Comparison of ENCODE assay signal across 19 cellular contexts in the genomic region with DNA sequence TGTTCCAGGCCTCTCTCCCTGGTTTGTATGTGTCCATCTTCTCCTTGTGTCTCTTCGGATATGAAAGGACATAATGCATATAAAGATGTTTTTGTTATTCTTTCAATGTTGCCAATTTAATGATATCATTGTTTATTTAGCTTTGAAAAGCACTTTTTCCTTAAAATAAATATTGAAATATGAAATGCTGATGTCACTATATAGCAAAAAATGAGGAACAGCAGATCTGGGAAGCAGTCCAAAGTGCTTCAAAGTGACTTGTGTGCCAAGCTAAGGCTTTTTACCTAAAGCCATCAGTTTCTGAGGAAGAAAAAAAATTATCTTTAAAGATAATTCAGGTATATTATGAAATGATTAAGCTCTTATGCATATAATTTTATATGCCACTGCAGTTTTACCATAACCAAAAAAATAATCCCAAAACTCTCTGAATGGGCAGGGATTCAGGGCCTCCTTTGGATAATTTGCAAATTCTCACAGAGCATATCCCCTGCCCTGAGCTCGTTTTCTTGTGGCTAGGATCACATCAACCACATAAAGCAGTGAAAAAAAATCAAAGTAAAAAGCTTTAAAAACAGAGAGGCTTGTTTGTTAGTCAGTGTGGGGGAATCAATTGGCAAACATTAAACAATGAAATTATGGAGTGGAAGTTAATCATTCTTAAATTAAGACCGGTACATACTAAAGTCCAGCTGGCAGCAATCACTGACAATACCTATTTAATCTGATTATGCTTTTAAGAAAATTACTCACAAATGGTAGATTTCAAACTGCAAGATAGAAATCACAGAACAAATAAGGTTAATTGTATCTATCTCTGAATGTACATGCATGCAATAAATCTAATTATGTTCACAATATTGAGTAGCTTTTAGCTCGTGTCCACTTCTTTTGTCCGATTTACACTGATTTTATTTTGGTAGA.
DNase-seq lines count a peak whose midpoint lies in the region; ATAC-seq, FAIRE-seq and TF ChIP-seq lines count a peak whose summit lies in the region.
"Had no signal": no experiment of that assay in that cellular context is flagged by ENCODE, and none has a peak within 500 bp of the region (broad histone marks: within the 10 kb centered on the region; RNA-seq: fewer than 3 reads in every experiment).

No MANE protein-coding gene starts in this region.

- H3K9me2 ChIP-seq in PC-3 (replicated peaks; ENCODE audit: low read length): no peaks in the 10 kb centered on the region
- no peaks in the 10 kb centered on the region for H3K9me2 ChIP-seq in MM.1S (replicated peaks; ENCODE audit: insufficient read depth, low read length)

- CTCF ChIA-PET in PC-3 (lab: Charles Lee) (no interaction called here), endothelial cell of umbilical vein (lab: Charles Lee) (interaction anchor here (0.9 to 1.1 kb wide), 2 partner anchors 9 to 23 kb away, joined by 3 read pairs; no protein-coding TSS in a partner anchor)
- CTCF ChIA-PET in activated CD4-positive, alpha-beta memory T cell treated with anti-CD3 and anti-CD28 coated beads, Interleukin-2, amount 10 ng/mL, durations not matched to agents 7 days and 5 days (lab: Charles Lee): no interaction called here
- CTCF ChIA-PET in activated CD8-positive, alpha-beta T cell treated with anti-CD3 and anti-CD28 coated beads for 36 hours (lab: Charles Lee): no interaction called here

- peaks cover 3% of the 10 kb centered on the region for H3K9me3 Mint-ChIP-seq in activated CD4-positive, alpha-beta memory T cell treated with anti-CD3 and anti-CD28 coated beads, Interleukin-2, amount 10 ng/mL, durations not matched to agents 7 days and 5 days
- peaks cover 11% of the 10 kb centered on the region for H3K9me3 Mint-ChIP-seq in activated CD8-positive, alpha-beta T cell treated with anti-CD3 and anti-CD28 coated beads for 36 hours

- POLR2A ChIA-PET in PC-3 (lab: Charles Lee; ENCODE audit: unreplicated experiment): no interaction called here
- POLR2A ChIA-PET in endothelial cell of umbilical vein (lab: Charles Lee): no interaction called here
- POLR2A ChIA-PET in activated CD4-positive, alpha-beta memory T cell treated with anti-CD3 and anti-CD28 coated beads, Interleukin-2, amount 10 ng/mL, durations not matched to agents 7 days and 5 days (lab: Charles Lee): no interaction called here
- POLR2A ChIA-PET in activated CD8-positive, alpha-beta T cell treated with anti-CD3 and anti-CD28 coated beads for 36 hours (lab: Charles Lee): no interaction called here

- no peak for TF ChIP-seq POLR2A in endothelial cell of umbilical vein (IDR thresholded peaks at IDR 0.05; ENCODE audit: low read depth, low read length)

- H3K36me3 ChIP-seq in PC-3 (ENCODE audit: low read depth, low read length) (no peaks in the 10 kb centered on the region), endothelial cell of umbilical vein (ENCODE audit: control insufficient read depth in 2 of 2, extremely low read depth in 1 of 2, insufficient read depth in 2 of 2, low read length in 2 of 2) (no peaks in the 10 kb centered on the region), MM.1S (replicated peaks; ENCODE audit: insufficient read depth, low read length) (no peaks in the 10 kb centered on the region)

- no peaks in the 10 kb centered on the region for H3K9me1 ChIP-seq in endothelial cell of umbilical vein (replicated peaks; ENCODE audit: control insufficient read depth, extremely low read depth, insufficient read depth, low read length)

- no peak overlapping the region for H2AFZ ChIP-seq in PC-3 (ENCODE audit: low read length)
- H2AFZ ChIP-seq in endothelial cell of umbilical vein (ENCODE audit: low read depth, low read length): no peak overlapping the region
- no peak overlapping the region for H2AFZ ChIP-seq in MM.1S (ENCODE audit: low read length)

- H3K9me3 ChIP-seq in PC-3 (ENCODE audit: low read length) (no peaks in the 10 kb centered on the region), endothelial cell of umbilical vein (replicated peaks; ENCODE audit: control insufficient read depth, insufficient read depth, low read length) (no peaks in the 10 kb centered on the region), MM.1S (replicated peaks; ENCODE audit: insufficient read depth, low read length) (no peaks in the 10 kb centered on the region)

- no peak for TF ChIP-seq CTCF in 22Rv1 (IDR thresholded peaks at IDR 0.05)
- TF ChIP-seq CTCF in PC-3 (conservative IDR thresholded peaks at IDR 0.05; ENCODE audit: low read depth, low read length): no peak
- no peak for TF ChIP-seq CTCF in endothelial cell of umbilical vein (IDR thresholded peaks at IDR 0.05; ENCODE audit: extremely low read depth in 1 of 2, insufficient read depth in 1 of 2, low read depth in 1 of 2, low read length in 2 of 2)
- TF ChIP-seq CTCF in activated CD8-positive, alpha-beta T cell treated with anti-CD3 and anti-CD28 coated beads for 36 hours (IDR thresholded peaks at IDR 0.05): no peak
- TF ChIP-seq CTCF in MM.1S (IDR thresholded peaks at IDR 0.05; ENCODE audit: low read length): no peak

- H3K27ac ChIP-seq in 22Rv1 (peak overlapping the region; percentile 71), PC-3 (ENCODE audit: low read length) (peak overlapping the region; percentile 37), endothelial cell of umbilical vein (ENCODE audit: insufficient read depth, low read depth, low read length) (no peak overlapping the region), MM.1S (ENCODE audit: low read length) (no peak overlapping the region)
- H3K27ac ChIP-seq: dorsolateral prefrontal cortex had no signal

- no peaks in the 10 kb centered on the region for H3K27me3 Mint-ChIP-seq in activated CD4-positive, alpha-beta memory T cell treated with anti-CD3 and anti-CD28 coated beads, Interleukin-2, amount 10 ng/mL, durations not matched to agents 7 days and 5 days
- H3K27me3 Mint-ChIP-seq in activated CD8-positive, alpha-beta T cell treated with anti-CD3 and anti-CD28 coated beads for 36 hours: no peaks in the 10 kb centered on the region
- H3K27me3 Mint-ChIP-seq: stimulated activated naive B cell treated with anti-CD40 and anti-IgM and Interleukin-4, amounts not matched to agents 10 μg/mL and 1 μg/mL and 100 μg/mL, for 72 hours had no signal

- dilution Hi-C loops in endothelial cell of umbilical vein (cut with MboI; ENCODE audit: extremely low pct_ligation_motif_present, low sequenced_read_pairs): no loop called here

- H3K4me1 ChIP-seq in PC-3 (ENCODE audit: insufficient read depth, low read length) (peaks cover 6% of the 10 kb centered on the region; the same call in 1 of the 2 replicates), endothelial cell of umbilical vein (ENCODE audit: control insufficient read depth, extremely low read depth, insufficient read depth, low read length) (no peaks in the 10 kb centered on the region), MM.1S (ENCODE audit: low read length) (no peaks in the 10 kb centered on the region)

- no peaks in the 10 kb centered on the region for H3K36me3 Mint-ChIP-seq in activated CD4-positive, alpha-beta memory T cell treated with anti-CD3 and anti-CD28 coated beads, Interleukin-2, amount 10 ng/mL, durations not matched to agents 7 days and 5 days (ENCODE audit: low read depth)
- H3K36me3 Mint-ChIP-seq in activated CD8-positive, alpha-beta T cell treated with anti-CD3 and anti-CD28 coated beads for 36 hours (ENCODE audit: low read depth): no peaks in the 10 kb centered on the region
- H3K36me3 Mint-ChIP-seq: stimulated activated naive B cell treated with anti-CD40 and anti-IgM and Interleukin-4, amounts not matched to agents 10 μg/mL and 1 μg/mL and 100 μg/mL, for 72 hours had no signal

- H3K27ac Mint-ChIP-seq in activated CD4-positive, alpha-beta memory T cell treated with anti-CD3 and anti-CD28 coated beads, Interleukin-2, amount 10 ng/mL, durations not matched to agents 7 days and 5 days: no peak overlapping the region
- no peak overlapping the region for H3K27ac Mint-ChIP-seq in activated CD8-positive, alpha-beta T cell treated with anti-CD3 and anti-CD28 coated beads for 36 hours
- H3K27ac Mint-ChIP-seq: immature natural killer cell; stimulated activated naive B cell treated with anti-CD40 and anti-IgM and Interleukin-4, amounts not matched to agents 10 μg/mL and 1 μg/mL and 100 μg/mL, for 72 hours; WTC11 had no signal

- BruUV-seq in PC-3 (replicated peaks; lab: Mats Ljungman, UMichigan): no TSS peak
- no TSS peak for BruUV-seq in endothelial cell of umbilical vein (replicated peaks; lab: Mats Ljungman, UMichigan)

- peak; percentile 12 for DNase-seq in NCI-H1092 (lab: John Stamatoyannopoulos, UW)
- DNase-seq in PC-3: peak; percentile 44
- DNase-seq in endothelial cell of umbilical vein (ENCODE audit: low read depth, low spot score): peak; percentile 46
- no peak for DNase-seq in activated CD4-positive, alpha-beta memory T cell treated with anti-CD3 and anti-CD28 coated beads, Interleukin-2, amount 10 ng/mL, durations not matched to agents 7 days and 5 days
- no peak for DNase-seq in activated CD8-positive, alpha-beta T cell treated with anti-CD3 and anti-CD28 coated beads for 36 hours
- no peak for DNase-seq in MM.1S
- no peak for DNase-seq in posterior cingulate gyrus
- DNase-seq: activated CD8-positive, alpha-beta memory T cell treated with anti-CD3 and anti-CD28 coated beads, Interleukin-2, amount 50 U/mL, for 48 hours; dorsolateral prefrontal cortex; immature natural killer cell; NCI-H226; retina; stimulated activated CD4-positive, alpha-beta T cell treated with anti-CD3 and anti-CD28 coated beads, Interleukin-4, amount 100 ng/mL, for 24 hours; stimulated activated naive B cell treated with anti-CD40 and anti-IgM and Interleukin-4, amounts not matched to agents 10 μg/mL and 1 μg/mL and 100 μg/mL, for 72 hours had no signal

- H4K20me1 ChIP-seq in PC-3 (ENCODE audit: low read length) (no peaks in the 10 kb centered on the region), endothelial cell of umbilical vein (replicated peaks; ENCODE audit: control insufficient read depth, extremely low read depth, insufficient read depth, low read length) (no peaks in the 10 kb centered on the region), MM.1S (ENCODE audit: insufficient read depth, low read length) (no peaks in the 10 kb centered on the region)

- no peaks in the 10 kb centered on the region for H3K4me1 Mint-ChIP-seq in activated CD4-positive, alpha-beta memory T cell treated with anti-CD3 and anti-CD28 coated beads, Interleukin-2, amount 10 ng/mL, durations not matched to agents 7 days and 5 days
- no peaks in the 10 kb centered on the region for H3K4me1 Mint-ChIP-seq in activated CD8-positive, alpha-beta T cell treated with anti-CD3 and anti-CD28 coated beads for 36 hours (ENCODE audit: low read depth)
- H3K4me1 Mint-ChIP-seq: immature natural killer cell; stimulated activated naive B cell treated with anti-CD40 and anti-IgM and Interleukin-4, amounts not matched to agents 10 μg/mL and 1 μg/mL and 100 μg/mL, for 72 hours; WTC11 had no signal

- H3F3A ChIP-seq in PC-3 (ENCODE audit: low read length, unreplicated experiment) (no peaks in the 10 kb centered on the region), MM.1S (ENCODE audit: insufficient read depth, low read length) (no peaks in the 10 kb centered on the region)

- ATAC-seq in PC-3: peak; percentile 74
- no peak for ATAC-seq in activated CD8-positive, alpha-beta T cell treated with anti-CD3 and anti-CD28 coated beads for 36 hours
- ATAC-seq: Right ventricle myocardium inferior; stimulated activated naive B cell treated with anti-CD40 and anti-IgM and Interleukin-4, amounts not matched to agents 10 μg/mL and 1 μg/mL and 100 μg/mL, for 72 hours; WTC11 had no signal

- H3K9ac ChIP-seq in PC-3 (ENCODE audit: low read length): no peak overlapping the region
- H3K9ac ChIP-seq in endothelial cell of umbilical vein (replicated peaks; ENCODE audit: extremely low read depth, insufficient read depth, low read length): no peak overlapping the region
- no peak overlapping the region for H3K9ac ChIP-seq in MM.1S (ENCODE audit: low read length)

- no peaks in the 10 kb centered on the region for H3K79me2 ChIP-seq in PC-3 (ENCODE audit: low read length)
- H3K79me2 ChIP-seq in endothelial cell of umbilical vein (ENCODE audit: control insufficient read depth, insufficient read depth, low read length): no peaks in the 10 kb centered on the region
- no peaks in the 10 kb centered on the region for H3K79me2 ChIP-seq in MM.1S (ENCODE audit: low read length)

- H3K27me3 ChIP-seq in PC-3 (ENCODE audit: low read length) (no peaks in the 10 kb centered on the region), endothelial cell of umbilical vein (ENCODE audit: control insufficient read depth in 2 of 2, insufficient read depth in 2 of 2, low read length in 2 of 2) (no peaks in the 10 kb centered on the region), MM.1S (replicated peaks; ENCODE audit: insufficient read depth, low read length) (no peaks in the 10 kb centered on the region)
- H3K27me3 ChIP-seq: dorsolateral prefrontal cortex had no signal

- FAIRE-seq in endothelial cell of umbilical vein (lab: Jason Lieb, UNC): no peak
- FAIRE-seq: frontal cortex, urothelium cell line had no signal

- intact Hi-C loops in PC-3 (cut with micrococcal nuclease): no loop called here
- intact Hi-C loops in endothelial cell of umbilical vein (cut with micrococcal nuclease): no loop called here
- intact Hi-C loops in activated CD8-positive, alpha-beta T cell treated with anti-CD3 and anti-CD28 coated beads for 36 hours (cut with micrococcal nuclease): no loop called here
- intact Hi-C loops in posterior cingulate gyrus (cut with DNase I): no loop called here

- no peak overlapping the region for H3K4me3 ChIP-seq in PC-3 (ENCODE audit: low read length)
- no peak overlapping the region for H3K4me3 ChIP-seq in endothelial cell of umbilical vein (replicated peaks in 1 of 3; ENCODE audit: insufficient read depth in 1 of 3, low read depth in 1 of 3, low read length in 3 of 3)
- H3K4me3 ChIP-seq in MM.1S (ENCODE audit: low read length): no peak overlapping the region
- H3K4me3 ChIP-seq: dorsolateral prefrontal cortex had no signal

- H3K4me3 Mint-ChIP-seq in activated CD4-positive, alpha-beta memory T cell treated with anti-CD3 and anti-CD28 coated beads, Interleukin-2, amount 10 ng/mL, durations not matched to agents 7 days and 5 days: no peak overlapping the region
- no peak overlapping the region for H3K4me3 Mint-ChIP-seq in activated CD8-positive, alpha-beta T cell treated with anti-CD3 and anti-CD28 coated beads for 36 hours
- H3K4me3 Mint-ChIP-seq: immature natural killer cell; stimulated activated naive B cell treated with anti-CD40 and anti-IgM and Interleukin-4, amounts not matched to agents 10 μg/mL and 1 μg/mL and 100 μg/mL, for 72 hours; WTC11 had no signal

- H3K4me2 ChIP-seq in PC-3 (ENCODE audit: low read length) (no peak overlapping the region), endothelial cell of umbilical vein (ENCODE audit: insufficient read depth, low read length) (no peak overlapping the region), MM.1S (ENCODE audit: low read depth, low read length) (no peak overlapping the region)

Comparison
In these comparisons a context has a peak if more than half of its experiments do, and no peak if none do; other contexts are left out.
1. H3K27ac ChIP-seq: peak in 22Rv1 (single experiment) and PC-3 (single experiment); none in endothelial cell of umbilical vein (single experiment) and MM.1S (single experiment).
2. DNase-seq: peak in NCI-H1092 (single experiment), PC-3 (single experiment) and endothelial cell of umbilical vein (single experiment); none in activated CD4-positive, alpha-beta memory T cell treated with anti-CD3 and anti-CD28 coated beads, Interleukin-2, amount 10 ng/mL, durations not matched to agents 7 days and 5 days (single experiment), activated CD8-positive, alpha-beta T cell treated with anti-CD3 and anti-CD28 coated beads for 36 hours (single experiment), MM.1S (single experiment) and posterior cingulate gyrus (0 of 10).